ENCODE assay signal across 9 cellular contexts in genomic region chr17:64441772-64442549, GRCh38. TPM values are rescaled to one million over a fixed set of nuclear protein-coding genes. Genes with fewer than 3 reads are reported as not detected.
A peak's percentile ranks its signal among the peaks of the same experiment; 100 is the strongest.
DNase-seq lines count a peak whose midpoint lies in the region; ATAC-seq, FAIRE-seq and TF ChIP-seq lines count a peak whose summit lies in the region.
"Had no signal": no experiment of that assay in that cellular context is flagged by ENCODE, and none has a peak within 500 bp of the region (broad histone marks: within the 10 kb centered on the region; RNA-seq: fewer than 3 reads in every experiment).

No MANE protein-coding gene starts in this region.

- no peak overlapping the region; a peak in 1 of 4 replicates for H3K9ac ChIP-seq in K562 (ENCODE audit: insufficient read depth in 1 of 2, low read depth in 2 of 2, low read length in 2 of 2)

- H3K79me2 ChIP-seq in K562 (ENCODE audit: control insufficient read depth, insufficient read depth, low read length): no peaks in the 10 kb centered on the region

- peak overlapping the region; percentile 52 for H2AFZ ChIP-seq in K562 (ENCODE audit: low read depth, low read length)

- WGBS in K562 (ENCODE audit: insufficient coverage, low coverage, missing lambda C conversion rate): 18% methylated on average over 10 of the region's 10 CpGs

- H3K9me3 ChIP-seq in K562 (replicated peaks; ENCODE audit: control insufficient read depth, insufficient read depth, low read depth, low read length): peaks cover 17% of the 10 kb centered on the region
- peaks cover 22% of the 10 kb centered on the region for H3K9me3 ChIP-seq in mucosa of descending colon

- DNase-seq in AG08395 (ENCODE audit: low spot score) (peak; percentile 47), NOMO-1 (lab: John Stamatoyannopoulos, UW; ENCODE audit: unreplicated experiment in 2 of 2) (peak; percentile 35 to 86), K562 (ENCODE audit: extremely low read depth in 1 of 4, low spot score in 3 of 4) (peak in 1 of 4 experiments; percentile 38), mucosa of descending colon (peak in 1 of 3 donors; percentile 35), cerebellum (ENCODE audit: low spot score) (no peak), NCI-H1930 (lab: John Stamatoyannopoulos, UW) (no peak)

- no peak for FAIRE-seq in K562 (lab: Jason Lieb, UNC)

- no peaks in the 10 kb centered on the region for H3K27me3 ChIP-seq in K562 (ENCODE audit: control insufficient read depth in 2 of 2, insufficient read depth in 2 of 2, low read length in 2 of 2)

- TF ChIP-seq CTCF in K562 (IDR thresholded peaks at IDR 0.05 in 2 of 3, conservative IDR thresholded peaks at IDR 0.05 in 1 of 3; ENCODE audit: insufficient read depth in 2 of 3, low read depth in 1 of 3, low read length in 3 of 3): no peak
- TF ChIP-seq CTCF in mucosa of descending colon (IDR thresholded peaks at IDR 0.05): no peak

- H3K36me3 ChIP-seq in K562 (ENCODE audit: control insufficient read depth, insufficient read depth, low read length) (no peaks in the 10 kb centered on the region), mucosa of descending colon (ENCODE audit: low read depth) (no peaks in the 10 kb centered on the region)

- BruUV-seq in K562 (replicated peaks; lab: Mats Ljungman, UMichigan): no TSS peak

- no peak overlapping the region for H3K4me2 ChIP-seq in K562 (ENCODE audit: insufficient read depth, low read length)

- CTCF ChIA-PET in K562 (lab: Yijun Ruan, JAX; ENCODE audit: low intra/inter-chr PET ratio): no interaction called here

- in situ Hi-C loops in K562 (cut with MboI): no loop called here

- peak overlapping the region; percentile 36; the same call in 2 of the 3 replicates for H3K27ac ChIP-seq in K562 (ENCODE audit: extremely low read depth, low read depth, low read length)
- H3K27ac ChIP-seq: VCaP had no signal

- ATAC-seq in K562 (peak; percentile 78), mucosa of descending colon (peak; percentile 68), GM21723 (IDR thresholded peaks at IDR 0.05; ENCODE audit: unreplicated experiment) (no peak), GM18498 (IDR thresholded peaks at IDR 0.05; ENCODE audit: unreplicated experiment) (no peak)

- no peaks in the 10 kb centered on the region for H4K20me1 ChIP-seq in K562 (replicated peaks; ENCODE audit: control insufficient read depth, insufficient read depth, low read length)

- intact Hi-C loops in K562 (cut with micrococcal nuclease): no loop called here
- intact Hi-C loops in mucosa of descending colon (cut with DNase I, micrococcal nuclease): no loop called here

- POLR2A ChIA-PET in K562 (lab: Yijun Ruan, JAX): interaction anchor here (1.0 kb wide), 1 partner anchor 48 kb away, joined by 3 read pairs; no protein-coding TSS in a partner anchor

- no peak for TF ChIP-seq POLR2A in K562 (conservative IDR thresholded peaks at IDR 0.05)

- no peak overlapping the region for H3K4me3 ChIP-seq in K562
- H3K4me3 ChIP-seq in mucosa of descending colon: no peak overlapping the region

- H3K9me1 ChIP-seq in K562 (ENCODE audit: control insufficient read depth, insufficient read depth, low read length): no peaks in the 10 kb centered on the region

- peaks cover 4 to 9% of the 10 kb centered on the region in 2 experiments; a peak in 4 of 5 replicates for H3K4me1 ChIP-seq in K562 (replicated peaks in 1 of 2; ENCODE audit: control insufficient read depth in 2 of 2, insufficient read depth in 2 of 2, low read length in 2 of 2)
- no peaks in the 10 kb centered on the region for H3K4me1 ChIP-seq in mucosa of descending colon (ENCODE audit: low read depth)

- TF ChIP-seq RAD21 in K562 (CRISPR knock-in tag; conservative IDR thresholded peaks at IDR 0.05 in 1 of 2, IDR thresholded peaks at IDR 0.05 in 1 of 2): no peak

- TF ChIP-seq EP300 in K562 (IDR thresholded peaks at IDR 0.05; ENCODE audit: low read length): no peak

TF ChIP-seq in K562, 482 proteins besides CTCF, POLR2A, EP300 and RAD21 (continues in another document):
- no peak for TF ChIP-seq BCLAF1 (IDR thresholded peaks at IDR 0.05; ENCODE audit: borderline replicate concordance in 1 of 2, control insufficient read depth in 1 of 2, low read depth in 2 of 2, low read length in 1 of 2)

RNA-seq across cellular contexts. Expression of gene MILR1, which starts 7.0 kb away (rescaled TPM):
- 10.8 and 12.0 TPM in 2 replicates for total RNA-seq in K562 (2011; cell fraction: chromatin; rRNA removed; ENCODE audit: low replicate concordance)
- total RNA-seq in K562 (2011; cell fraction: nucleolus; rRNA removed): 5.0 and 6.2 TPM in 2 replicates
- 5.9 and 8.5 TPM in 2 replicates for total RNA-seq in K562 (2011; cell fraction: nucleoplasm; rRNA removed)
- 3.8 and 4.3 TPM in 2 replicates for total RNA-seq in K562 (2014; rRNA removed)
- 7.5 and 8.7 TPM in 2 replicates for total RNA-seq in K562 (2014; rRNA removed; fragmentation: Illumina TruSeq; extraction: Trizol)
- total RNA-seq in K562 (2015; rRNA removed; fragmentation: Illumina TruSeq; extraction: Trizol): 14.1 and 16.2 TPM in 2 replicates
- total RNA-seq in K562 (2021): 4.1 and 4.7 TPM in 2 replicates
- polyA plus RNA-seq in K562 (2011; rRNA removed): 5.6 and 9.7 TPM in 2 replicates
- 4.1 and 8.7 TPM in 2 replicates for polyA plus RNA-seq in K562 (2011; cell fraction: cytosol; rRNA removed)
- polyA plus RNA-seq in K562 (2011; cell fraction: nucleus; rRNA removed): 10.0 and 12.4 TPM in 2 replicates
- 9.0 and 64.8 TPM in 2 replicates for polyA plus RNA-seq in K562 (2012)
- 13.3 and 14.7 TPM in 2 replicates for polyA plus RNA-seq in K562 (2014; fragmentation: Illumina TruSeq; extraction: Trizol)
- 1 to 10 TPM; 4.6 to 7.1 TPM for polyA plus RNA-seq in K562 (2014; fragmentation: Nextera tagmentation; extraction: Ambion mirVana)
- 7.1 and 7.8 TPM in 2 replicates for polyA plus RNA-seq in K562 (2014; rRNA removed)
- 3.8 and 5.5 TPM in 2 replicates for polyA minus RNA-seq in K562 (2011; rRNA and poly(A)+ RNA removed)
- 1.8 TPM in 1 of 2 replicates, not detected in the other for polyA minus RNA-seq in K562 (2011; cell fraction: cytosol; rRNA and poly(A)+ RNA removed)
- polyA minus RNA-seq in K562 (2011; cell fraction: nucleus; rRNA and poly(A)+ RNA removed): 2.2 and 5.1 TPM in 2 replicates
- 1 to 10 TPM; 4.4 to 4.6 (median 4.6) TPM for total RNA-seq in mucosa of descending colon
- 3.0 TPM for total RNA-seq in cerebellum

RNA-seq across cellular contexts. Expression of gene PECAM1, which starts 51.3 kb away (rescaled TPM):
- total RNA-seq in K562 (2011; cell fraction: chromatin; rRNA removed; ENCODE audit: low replicate concordance): 13.3 and 15.0 TPM in 2 replicates
- 5.2 and 10.7 TPM in 2 replicates for total RNA-seq in K562 (2011; cell fraction: nucleolus; rRNA removed)
- 7.6 and 11.1 TPM in 2 replicates for total RNA-seq in K562 (2011; cell fraction: nucleoplasm; rRNA removed)
- 2.8 and 3.3 TPM in 2 replicates for total RNA-seq in K562 (2014; rRNA removed)
- 3.3 and 4.4 TPM in 2 replicates for total RNA-seq in K562 (2014; rRNA removed; fragmentation: Illumina TruSeq; extraction: Trizol)
- 2.9 and 3.2 TPM in 2 replicates for total RNA-seq in K562 (2015; rRNA removed; fragmentation: Illumina TruSeq; extraction: Trizol)
- total RNA-seq in K562 (2021): 10.3 and 10.7 TPM in 2 replicates
- polyA plus RNA-seq in K562 (2011; rRNA removed): 10.8 and 21.7 TPM in 2 replicates
- polyA plus RNA-seq in K562 (2011; cell fraction: cytosol; rRNA removed): 5.7 and 10.0 TPM in 2 replicates
- polyA plus RNA-seq in K562 (2011; cell fraction: nucleus; rRNA removed): 3.7 and 4.1 TPM in 2 replicates
- polyA plus RNA-seq in K562 (2012): 7.9 and 15.5 TPM in 2 replicates
- 4.5 and 4.8 TPM in 2 replicates for polyA plus RNA-seq in K562 (2014; fragmentation: Illumina TruSeq; extraction: Trizol)
- 1 to 10 TPM; 1.5 to 7.4 TPM for polyA plus RNA-seq in K562 (2014; fragmentation: Nextera tagmentation; extraction: Ambion mirVana)
- 5.1 and 7.9 TPM in 2 replicates for polyA plus RNA-seq in K562 (2014; rRNA removed)
- polyA minus RNA-seq in K562 (2011; rRNA and poly(A)+ RNA removed): 34.7 and 50.5 TPM in 2 replicates
- polyA minus RNA-seq in K562 (2011; cell fraction: cytosol; rRNA and poly(A)+ RNA removed): 7.3 and 20.2 TPM in 2 replicates
- polyA minus RNA-seq in K562 (2011; cell fraction: nucleus; rRNA and poly(A)+ RNA removed): 2.3 and 7.0 TPM in 2 replicates
- total RNA-seq in mucosa of descending colon: 10 to 100 TPM; 36.6 to 74.1 (median 56.8) TPM
- total RNA-seq in cerebellum: 6.8 TPM

RNA-seq across cellular contexts. Expression of gene POLG2, which starts 54.9 kb away (rescaled TPM):
- 92.4 and 167 TPM in 2 replicates for total RNA-seq in K562 (2011; cell fraction: chromatin; rRNA removed; ENCODE audit: low replicate concordance)
- 66.1 and 68.5 TPM in 2 replicates for total RNA-seq in K562 (2011; cell fraction: nucleolus; rRNA removed)
- 74.9 and 93.0 TPM in 2 replicates for total RNA-seq in K562 (2011; cell fraction: nucleoplasm; rRNA removed)
- 26.6 and 28.8 TPM in 2 replicates for total RNA-seq in K562 (2014; rRNA removed)
- total RNA-seq in K562 (2014; rRNA removed; fragmentation: Illumina TruSeq; extraction: Trizol): 34.9 and 37.9 TPM in 2 replicates
- 36.4 and 37.0 TPM in 2 replicates for total RNA-seq in K562 (2015; rRNA removed; fragmentation: Illumina TruSeq; extraction: Trizol)
- total RNA-seq in K562 (2021): 39.5 and 44.2 TPM in 2 replicates
- 42.8 and 44.8 TPM in 2 replicates for polyA plus RNA-seq in K562 (2011; rRNA removed)
- 7.8 and 17.8 TPM in 2 replicates for polyA plus RNA-seq in K562 (2011; cell fraction: cytosol; rRNA removed)
- polyA plus RNA-seq in K562 (2011; cell fraction: nucleus; rRNA removed): 74.3 and 76.8 TPM in 2 replicates
- 32.5 and 35.4 TPM in 2 replicates for polyA plus RNA-seq in K562 (2012)
- polyA plus RNA-seq in K562 (2014; fragmentation: Illumina TruSeq; extraction: Trizol): 31.0 and 37.4 TPM in 2 replicates
- polyA plus RNA-seq in K562 (2014; fragmentation: Nextera tagmentation; extraction: Ambion mirVana): 10 to 100 TPM; 13.4 to 14.6 TPM
- 41.1 and 43.0 TPM in 2 replicates for polyA plus RNA-seq in K562 (2014; rRNA removed)
- 34.0 and 36.5 TPM in 2 replicates for polyA minus RNA-seq in K562 (2011; rRNA and poly(A)+ RNA removed)
- 12.9 and 15.7 TPM in 2 replicates for polyA minus RNA-seq in K562 (2011; cell fraction: cytosol; rRNA and poly(A)+ RNA removed)
- polyA minus RNA-seq in K562 (2011; cell fraction: nucleus; rRNA and poly(A)+ RNA removed): 56.1 and 86.0 TPM in 2 replicates
- total RNA-seq in mucosa of descending colon: 10 to 100 TPM; 10.8 to 13.5 (median 11.8) TPM
- total RNA-seq in cerebellum: 12.9 TPM

Comparison
In these comparisons a context has a peak if more than half of its experiments do, and no peak if none do; other contexts are left out.
1. DNase-seq: peak in AG08395 (single experiment) and NOMO-1 (2 of 2); none in cerebellum (single experiment) and NCI-H1930 (0 of 2).
2. ATAC-seq: peak in K562 (single experiment) and mucosa of descending colon (single experiment); none in GM21723 (single experiment) and GM18498 (single experiment).